Comparison of ENCODE assay signal across 23 cellular contexts in genomic region chr5:68518286-68518685, GRCh38.
"Had no signal": no experiment of that assay in that cellular context is flagged by ENCODE, and none has a peak within 500 bp of the region (broad histone marks: within the 10 kb centered on the region; RNA-seq: fewer than 3 reads in every experiment).

No MANE protein-coding gene starts in this region.

- H3K9me3 Mint-ChIP-seq: immature natural killer cell, memory B cell had no signal

- H3K4me1 ChIP-seq: esophagus muscularis mucosa, foreskin keratinocyte, gastroesophageal sphincter, left lung had no signal

- H3K79me2 ChIP-seq: hepatocyte had no signal

- H2AFZ ChIP-seq: hepatocyte had no signal

- H3K4me2 ChIP-seq: hepatocyte had no signal

- H3K4me3 Mint-ChIP-seq: immature natural killer cell, memory B cell had no signal

- H3K4me1 Mint-ChIP-seq: immature natural killer cell had no signal

- H3K27me3 ChIP-seq: dorsolateral prefrontal cortex, esophagus muscularis mucosa, gastroesophageal sphincter, heart left ventricle, hepatocyte, left lung had no signal

- ATAC-seq: foreskin keratinocyte, gastroesophageal sphincter, left colon, left lung, left ventricle myocardium superior had no signal

- H3K36me3 Mint-ChIP-seq: immature natural killer cell, memory B cell had no signal

- DNase-seq: dermis blood vessel endothelial cell; dorsolateral prefrontal cortex; effector CD4-positive, alpha-beta T cell; effector memory CD4-positive, alpha-beta T cell; foreskin keratinocyte; heart left ventricle; hypothalamus; immature natural killer cell; islet precursor cell; kidney; kidney glomerular epithelial cell; left colon; left ventricle myocardium superior; mammary epithelial cell; mesendoderm; midbrain had no signal

- H3K9me3 ChIP-seq: esophagus muscularis mucosa, gastroesophageal sphincter, heart left ventricle, left lung had no signal

- H3K27ac Mint-ChIP-seq: immature natural killer cell, memory B cell had no signal

- H3K36me3 ChIP-seq: esophagus muscularis mucosa, gastroesophageal sphincter, heart left ventricle, left lung had no signal

- H3K27ac ChIP-seq: coronary artery, dorsolateral prefrontal cortex, esophagus muscularis mucosa, foreskin keratinocyte, gastroesophageal sphincter, heart left ventricle, hepatocyte, left lung had no signal

- H3K4me3 ChIP-seq: coronary artery, dorsolateral prefrontal cortex, esophagus muscularis mucosa, gastroesophageal sphincter, heart left ventricle, hepatocyte, left lung, lung had no signal
